8 cellular contexts compared by ENCODE assay signal in the genomic region with DNA sequence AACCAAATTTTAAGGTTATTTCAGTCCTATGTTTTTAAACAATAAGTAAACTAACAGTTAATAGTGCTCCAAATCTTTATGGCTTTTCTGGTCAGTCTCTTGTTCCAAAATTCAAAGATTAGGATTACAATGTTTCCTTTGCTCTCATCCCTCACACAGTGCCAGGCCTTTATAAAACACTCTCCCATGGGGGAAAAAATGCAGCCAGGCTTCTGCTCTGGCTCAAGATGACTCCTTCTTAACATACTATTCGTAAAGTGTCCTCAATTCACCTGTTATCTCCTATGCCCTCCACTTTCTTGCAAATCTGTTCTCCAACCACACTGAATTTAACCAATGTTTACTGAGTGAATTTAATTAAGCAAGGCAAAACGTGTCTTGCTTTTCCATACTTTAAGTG. TPM values are rescaled to one million over a fixed set of nuclear protein-coding genes. Genes with fewer than 3 reads are reported as not detected.
DNase-seq lines count a peak whose midpoint lies in the region; ATAC-seq, FAIRE-seq and TF ChIP-seq lines count a peak whose summit lies in the region.
"Had no signal": no experiment of that assay in that cellular context is flagged by ENCODE, and none has a peak within 500 bp of the region (broad histone marks: within the 10 kb centered on the region; RNA-seq: fewer than 3 reads in every experiment).

No MANE protein-coding gene starts in this region.

- CTCF ChIA-PET in HepG2 (lab: Yijun Ruan, JAX; ENCODE audit: low intra/inter-chr PET ratio, low total read pairs) = no interaction called here
- CTCF ChIA-PET in activated naive CD4-positive, alpha-beta T cell treated with anti-CD3 and anti-CD28 coated beads for 36 hours (lab: Charles Lee) = interaction anchor here (0.5 to 2.2 kb wide), 7 partner anchors 10 to 189 kb away, joined by 3 to 26 read pairs (median 5); no protein-coding TSS in a partner anchor

- H3K36me3 Mint-ChIP-seq in activated naive CD4-positive, alpha-beta T cell treated with anti-CD3 and anti-CD28 coated beads for 36 hours (ENCODE audit: low read depth) = peaks cover 8% of the 10 kb centered on the region

- H3K9me3 ChIP-seq in HepG2 (ENCODE audit: low read length) (no peaks in the 10 kb centered on the region), thoracic aorta (no peaks in the 10 kb centered on the region)

- no peaks in the 10 kb centered on the region for H3K27me3 Mint-ChIP-seq in activated naive CD4-positive, alpha-beta T cell treated with anti-CD3 and anti-CD28 coated beads for 36 hours (ENCODE audit: low read depth)

- no peak for FAIRE-seq in HepG2 (lab: Jason Lieb, UNC)

- no peak overlapping the region for H2AFZ ChIP-seq in HepG2 (ENCODE audit: low read length)

- H3K27me3 ChIP-seq in HepG2 (ENCODE audit: control insufficient read depth in 1 of 2, insufficient read depth in 2 of 2, low read length in 2 of 2) (no peaks in the 10 kb centered on the region), thoracic aorta (replicated peaks; ENCODE audit: insufficient read depth) (no peaks in the 10 kb centered on the region)

- no peak for ATAC-seq in HepG2
- no peak for ATAC-seq in thoracic aorta (ENCODE audit: insufficient number of reproducible peaks, low FRiP score, low read depth)
- no peak for ATAC-seq in GM21786 (IDR thresholded peaks at IDR 0.05; ENCODE audit: unreplicated experiment)

- POLR2A ChIA-PET in HepG2 (lab: Yijun Ruan, JAX) = no interaction called here

- intact Hi-C loops in HepG2 (cut with micrococcal nuclease; ENCODE audit: unreplicated experiment) = loop anchor here (2.0 kb wide), 1 partner anchor 647 kb away; a partner anchor contains a TSS
- intact Hi-C loops in activated naive CD4-positive, alpha-beta T cell treated with anti-CD3 and anti-CD28 coated beads for 36 hours (cut with micrococcal nuclease) = loop anchor here (2.0 to 5.0 kb wide), 2 partner anchors 574 to 647 kb away; a partner anchor contains a TSS

- H3K4me1 Mint-ChIP-seq in activated naive CD4-positive, alpha-beta T cell treated with anti-CD3 and anti-CD28 coated beads for 36 hours (ENCODE audit: low read depth) = peaks cover 27% of the 10 kb centered on the region

- WGBS in HepG2 (ENCODE audit: low lambda C conversion rate) = 31% methylated on average over 2 of the region's 2 CpGs

- H3K9me3 Mint-ChIP-seq in activated naive CD4-positive, alpha-beta T cell treated with anti-CD3 and anti-CD28 coated beads for 36 hours = no peaks in the 10 kb centered on the region

- H3K27ac Mint-ChIP-seq in activated naive CD4-positive, alpha-beta T cell treated with anti-CD3 and anti-CD28 coated beads for 36 hours = no peak overlapping the region

- TF ChIP-seq RAD21 in HepG2 (CRISPR knock-in tag; IDR thresholded peaks at IDR 0.05) = no peak

- H3K79me2 ChIP-seq in HepG2 (ENCODE audit: insufficient read depth, low read length) = peaks cover 19% of the 10 kb centered on the region

- peak overlapping the region; percentile 81 for H3K4me2 ChIP-seq in HepG2 (ENCODE audit: low read depth, low read length)

- no peak for DNase-seq in HFF-Myc (ENCODE audit: extremely low read depth, low read depth)
- peak; percentile 13 for DNase-seq in astrocyte of the hippocampus (ENCODE audit: low read depth, low spot score)
- DNase-seq in HepG2 (ENCODE audit: low spot score) = no peak
- no peak for DNase-seq in thoracic aorta (ENCODE audit: low spot score)
- DNase-seq in SIG-M5 treated with dmso at 0.1 percent for 504 hours (lab: John Stamatoyannopoulos, UW; ENCODE audit: unreplicated experiment) = no peak
- no peak for DNase-seq in activated naive CD4-positive, alpha-beta T cell treated with anti-CD3 and anti-CD28 coated beads for 36 hours
- DNase-seq: activated CD4-positive, alpha-beta T cell treated with anti-CD3 and anti-CD28 coated beads, Interleukin-2, amount 50 U/mL, for 48 hours had no signal

- H3K9ac ChIP-seq in HepG2 (ENCODE audit: insufficient read depth, low read depth, low read length) = peak overlapping the region; percentile 83; the same call in 1 of the 2 replicates

- in situ Hi-C loops in HepG2 (cut with HindIII; ENCODE audit: extremely low pct_ligation_motif_present, low pct_unique_long_range_greater_than_20kb) = loop anchor here (5.0 kb wide), 1 partner anchor 191 kb away; no protein-coding TSS in a partner anchor

- no peak overlapping the region for H3K4me3 Mint-ChIP-seq in activated naive CD4-positive, alpha-beta T cell treated with anti-CD3 and anti-CD28 coated beads for 36 hours

- 0 out of 5 replicates have a peak, but pooled peaks cover 0 to 4% of the 10 kb centered on the region in 2 experiments for H3K36me3 ChIP-seq in HepG2 (replicated peaks in 1 of 2; ENCODE audit: control insufficient read depth in 1 of 2, insufficient read depth in 2 of 2, low read length in 2 of 2)
- H3K36me3 ChIP-seq in thoracic aorta = no peaks in the 10 kb centered on the region

- H4K20me1 ChIP-seq in HepG2 (ENCODE audit: insufficient read depth, low read length) = no peaks in the 10 kb centered on the region

- TSS peak; percentile 67 for BruUV-seq in HepG2 (replicated peaks; lab: Mats Ljungman, UMichigan)

- TF ChIP-seq CTCF in HFF-Myc (IDR thresholded peaks at IDR 0.05; ENCODE audit: low read depth, low read length, missing control alignments) (no peak), HepG2 (CRISPR knock-in tag; IDR thresholded peaks at IDR 0.05) (no peak), thoracic aorta (IDR thresholded peaks at IDR 0.05) (no peak)

- H3K4me3 ChIP-seq in HFF-Myc (replicated peaks; ENCODE audit: low read depth, low read length) (peak overlapping the region; percentile 86), HepG2 (replicated peaks in 1 of 3; ENCODE audit: insufficient read depth in 1 of 3, low read depth in 2 of 3, low read length in 3 of 3) (peak overlapping the region; percentile 66 to 85 (median 82); a peak in 5 of 6 replicates), thoracic aorta (peak overlapping the region; percentile 96)

- H3K27ac ChIP-seq in HepG2 (ENCODE audit: extremely low read length, insufficient read depth, low read length) (no peak overlapping the region), thoracic aorta (no peak overlapping the region)

- TF ChIP-seq EP300 in HepG2 (IDR thresholded peaks at IDR 0.05; ENCODE audit: low read depth in 2 of 2, low read length in 2 of 2) (no peak), HepG2 (CRISPR knock-in tag; IDR thresholded peaks at IDR 0.05; ENCODE audit: borderline replicate concordance) (no peak)

- H3K4me1 ChIP-seq in HepG2 (ENCODE audit: insufficient read depth, low read length) (peaks cover 19% of the 10 kb centered on the region), thoracic aorta (ENCODE audit: control insufficient read depth in 1 of 2, low read depth in 2 of 2) (peaks cover 14 to 18% of the 10 kb centered on the region in 2 donors)

- TF ChIP-seq POLR2A in HepG2 (IDR thresholded peaks at IDR 0.05; ENCODE audit: insufficient read depth in 1 of 2, low read depth in 2 of 2, low read length in 2 of 2) = no peak

TF ChIP-seq in HepG2, 621 proteins besides CTCF, POLR2A, EP300 and RAD21:
- TF ChIP-seq, protein P1, sequence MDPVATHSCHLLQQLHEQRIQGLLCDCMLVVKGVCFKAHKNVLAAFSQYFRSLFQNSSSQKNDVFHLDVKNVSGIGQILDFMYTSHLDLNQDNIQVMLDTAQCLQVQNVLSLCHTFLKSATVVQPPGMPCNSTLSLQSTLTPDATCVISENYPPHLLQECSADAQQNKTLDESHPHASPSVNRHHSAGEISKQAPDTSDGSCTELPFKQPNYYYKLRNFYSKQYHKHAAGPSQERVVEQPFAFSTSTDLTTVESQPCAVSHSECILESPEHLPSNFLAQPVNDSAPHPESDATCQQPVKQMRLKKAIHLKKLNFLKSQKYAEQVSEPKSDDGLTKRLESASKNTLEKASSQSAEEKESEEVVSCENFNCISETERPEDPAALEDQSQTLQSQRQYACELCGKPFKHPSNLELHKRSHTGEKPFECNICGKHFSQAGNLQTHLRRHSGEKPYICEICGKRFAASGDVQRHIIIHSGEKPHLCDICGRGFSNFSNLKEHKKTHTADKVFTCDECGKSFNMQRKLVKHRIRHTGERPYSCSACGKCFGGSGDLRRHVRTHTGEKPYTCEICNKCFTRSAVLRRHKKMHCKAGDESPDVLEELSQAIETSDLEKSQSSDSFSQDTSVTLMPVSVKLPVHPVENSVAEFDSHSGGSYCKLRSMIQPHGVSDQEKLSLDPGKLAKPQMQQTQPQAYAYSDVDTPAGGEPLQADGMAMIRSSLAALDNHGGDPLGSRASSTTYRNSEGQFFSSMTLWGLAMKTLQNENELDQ (CRISPR knock-in tag; IDR thresholded peaks at IDR 0.05; ENCODE audit: borderline replicate concordance) = no peak
- no peak for TF ChIP-seq SSRP1 (CRISPR knock-in tag; IDR thresholded peaks at IDR 0.05)

RNA-seq across cellular contexts. Expression of a gene that starts 1.4 kb away (rescaled TPM):
- total RNA-seq in HepG2 (2016; rRNA removed; fragmentation: Illumina TruSeq; extraction: Trizol) (14.7 and 21.7 TPM in 2 replicates), thoracic aorta (10 to 100 TPM; 18.5 to 24.4 TPM)
- total RNA-seq in HepG2 (2016; cell fraction: cytosol; rRNA removed; fragmentation: Illumina TruSeq; extraction: Trizol; ENCODE audit: low read depth) = 3.1 and 3.8 TPM in 2 replicates
- total RNA-seq in HepG2 (2016; cell fraction: insoluble cytoplasmic fraction; rRNA removed; fragmentation: Illumina TruSeq; extraction: Trizol) = 14.9 and 19.2 TPM in 2 replicates
- total RNA-seq in HepG2 (2016; cell fraction: membrane; rRNA removed; fragmentation: Illumina TruSeq; extraction: Trizol) = 11.9 and 12.0 TPM in 2 replicates
- total RNA-seq in HepG2 (2016; cell fraction: nucleus; rRNA removed; fragmentation: Illumina TruSeq; extraction: Trizol) = 15.4 and 23.4 TPM in 2 replicates
- polyA plus RNA-seq in HepG2 (2011; rRNA removed) = 7.8 and 8.0 TPM in 2 replicates
- 3.2 and 3.6 TPM in 2 replicates for polyA plus RNA-seq in HepG2 (2011; cell fraction: cytosol; rRNA removed)
- polyA plus RNA-seq in HepG2 (2011; cell fraction: nucleus; rRNA removed) = 6.9 and 7.7 TPM in 2 replicates
- 4.4 and 4.7 TPM in 2 replicates for polyA plus RNA-seq in HepG2 (2012)
- polyA plus RNA-seq in HepG2 (2016; cell fraction: cytosol; fragmentation: Illumina TruSeq; extraction: Trizol; ENCODE audit: low read depth) = 0.86 and 1.0 TPM in 2 replicates
- polyA plus RNA-seq in HepG2 (2016; cell fraction: insoluble cytoplasmic fraction; fragmentation: Illumina TruSeq; extraction: Trizol; ENCODE audit: low read depth) = 12.4 and 13.0 TPM in 2 replicates
- 4.1 and 4.7 TPM in 2 replicates for polyA plus RNA-seq in HepG2 (2016; cell fraction: membrane; fragmentation: Illumina TruSeq; extraction: Trizol; ENCODE audit: low read depth)
- polyA plus RNA-seq in HepG2 (2016; cell fraction: nucleus; fragmentation: Illumina TruSeq; extraction: Trizol; ENCODE audit: insufficient read depth, low read depth) = 12.7 and 13.5 TPM in 2 replicates
- 14.3 and 57.8 TPM in 2 replicates for polyA minus RNA-seq in HepG2 (2011; rRNA and poly(A)+ RNA removed; ENCODE audit: low replicate concordance)
- 6.7 and 8.3 TPM in 2 replicates for polyA minus RNA-seq in HepG2 (2011; cell fraction: cytosol; rRNA and poly(A)+ RNA removed)
- 20.9 and 37.0 TPM in 2 replicates for polyA minus RNA-seq in HepG2 (2011; cell fraction: nucleus; rRNA and poly(A)+ RNA removed)
- 10 to 100 TPM; 39.2 to 39.5 TPM for total RNA-seq in activated naive CD4-positive, alpha-beta T cell treated with anti-CD3 and anti-CD28 coated beads for 36 hours
